ENCODE assay signal across 8 cellular contexts in the genomic region with DNA sequence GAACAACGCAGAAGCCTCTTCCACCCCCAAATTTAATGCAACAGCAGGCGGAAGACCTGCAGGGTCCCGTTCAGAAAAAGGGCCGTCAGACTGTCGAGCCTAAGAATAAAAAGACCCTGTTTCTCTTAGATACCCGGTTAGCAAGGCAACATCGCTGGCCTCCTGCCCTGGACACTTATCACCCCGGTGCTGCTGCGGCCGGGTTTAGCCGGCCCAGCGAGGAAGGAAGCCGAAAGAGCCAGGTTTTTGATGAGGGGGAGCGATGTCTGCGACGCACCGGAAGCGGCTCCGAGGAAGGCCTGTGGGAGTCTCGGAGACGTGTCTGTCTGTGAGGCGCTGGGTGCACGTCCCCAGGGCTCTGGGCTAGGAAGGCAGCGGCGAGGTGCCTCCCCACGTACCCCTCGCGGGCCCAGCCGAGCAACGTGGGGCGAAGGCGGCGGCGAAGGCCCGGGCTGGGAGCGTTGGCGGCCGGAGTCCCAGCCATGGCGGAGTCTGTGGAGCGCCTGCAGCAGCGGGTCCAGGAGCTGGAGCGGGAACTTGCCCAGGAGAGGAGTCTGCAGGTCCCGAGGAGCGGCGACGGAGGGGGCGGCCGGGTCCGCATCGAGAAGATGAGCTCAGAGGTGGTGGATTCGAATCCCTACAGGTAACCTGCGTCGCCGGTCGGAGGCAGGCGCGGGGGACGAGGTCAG. TPM values are rescaled to one million over a fixed set of nuclear protein-coding genes. Genes with fewer than 3 reads are reported as not detected.
A peak's percentile ranks its signal among the peaks of the same experiment; 100 is the strongest.
DNase-seq lines count a peak whose midpoint lies in the region; ATAC-seq and TF ChIP-seq lines count a peak whose summit lies in the region.

A gene (plus strand): TSS at position 274 of the 689 bp plus-strand sequence. CDS start 209 bp downstream, at position 483.

- peak within 1 kb of the TSS; percentile 95 for H3K4ac ChIP-seq in trophoblast cell (ENCODE audit: low read depth, low read length)

- ATAC-seq in GM23338 (peak; percentile 78), Right ventricle myocardium superior (ENCODE audit: poor library complexity) (peak; percentile 84)

- H3K36me3 ChIP-seq in GM23338 (ENCODE audit: insufficient read depth) (no peaks in the 10 kb centered on the region), trophoblast cell (ENCODE audit: control insufficient read depth in 1 of 2, insufficient read depth in 2 of 2, low read length in 2 of 2) (no peaks in the 10 kb centered on the region)

- DNase-seq in GF-D8 (lab: John Stamatoyannopoulos, UW) = peak; percentile 39
- peak; percentile 72 for DNase-seq in GM23338 (ENCODE audit: low spot score)
- DNase-seq in Kasumi-1 (lab: John Stamatoyannopoulos, UW) = peak; percentile 71 to 79
- DNase-seq in SW 1271 (lab: John Stamatoyannopoulos, UW) = peak; percentile 54 to 71
- peak; percentile 39 for DNase-seq in activated naive CD8-positive, alpha-beta T cell treated with anti-CD3 and anti-CD28 coated beads, Interleukin-2, amount 50 U/mL, for 16 hours (ENCODE audit: low read depth, low spot score)
- peak; percentile 81 for DNase-seq in Right ventricle myocardium superior
- peak; percentile 30 to 66 for DNase-seq in trophoblast cell
- peak; percentile 72 for DNase-seq in type B pancreatic cell (ENCODE audit: extremely low spot score, unreplicated experiment)

- H3K9me3 Mint-ChIP-seq in GM23338 = no peaks in the 10 kb centered on the region
- H3K9me3 Mint-ChIP-seq in type B pancreatic cell = no peaks in the 10 kb centered on the region

- no peaks in the 10 kb centered on the region for H4K20me1 ChIP-seq in GM23338 (replicated peaks; ENCODE audit: insufficient read depth)

- H3K27ac ChIP-seq in GM23338 (ENCODE audit: low read depth) (peak within 1 kb of the TSS; percentile 73), trophoblast cell (ENCODE audit: low read depth, low read length) (peak within 1 kb of the TSS; percentile 74)

- no peaks in the 10 kb centered on the region for H3K36me3 Mint-ChIP-seq in GM23338 (ENCODE audit: low read depth)
- H3K36me3 Mint-ChIP-seq in type B pancreatic cell = peaks cover 11% of the 10 kb centered on the region

- H3K4me1 ChIP-seq in GM23338 (ENCODE audit: insufficient read depth) (no peaks in the 10 kb centered on the region; the same call in 1 of the 2 replicates), trophoblast cell (ENCODE audit: control insufficient read depth in 1 of 2, insufficient read depth in 2 of 2, low read length in 2 of 2) (peaks cover 0 to 2% of the 10 kb centered on the region in 2 experiments)

- H3K4me1 Mint-ChIP-seq in GM23338 = peaks cover 12% of the 10 kb centered on the region; the same call in 2 of the 3 replicates
- peaks cover 11% of the 10 kb centered on the region for H3K4me1 Mint-ChIP-seq in type B pancreatic cell (ENCODE audit: unreplicated experiment)

- peak within 1 kb of the TSS; percentile 100 for H3K14ac ChIP-seq in trophoblast cell (ENCODE audit: low read length)

- H3K27me3 Mint-ChIP-seq in GM23338 (ENCODE audit: insufficient read depth, low read depth, poor library complexity) (no peaks in the 10 kb centered on the region), type B pancreatic cell (no peaks in the 10 kb centered on the region)

- no peak for TF ChIP-seq CTCF in GM23338 (conservative IDR thresholded peaks at IDR 0.05; ENCODE audit: low read depth in 2 of 2)
- no peak for TF ChIP-seq CTCF in type B pancreatic cell (conservative IDR thresholded peaks at IDR 0.05)

- H3K9me2 ChIP-seq in GM23338 (ENCODE audit: insufficient read depth) = no peaks in the 10 kb centered on the region

- H2BK12ac ChIP-seq in trophoblast cell (ENCODE audit: low read length) = peak within 1 kb of the TSS; percentile 51

- H2AFZ ChIP-seq in GM23338 = peak within 1 kb of the TSS; percentile 98
- H2AFZ ChIP-seq in trophoblast cell (ENCODE audit: insufficient read depth, low read length, poor library complexity) = peak within 1 kb of the TSS; percentile 99

- H3K9me3 ChIP-seq in trophoblast cell (ENCODE audit: insufficient read depth, low read depth, low read length) = no peaks in the 10 kb centered on the region

- peak within 1 kb of the TSS; percentile 95 for H3K27ac Mint-ChIP-seq in GM23338
- peak within 1 kb of the TSS; percentile 94 for H3K27ac Mint-ChIP-seq in type B pancreatic cell

- no peaks in the 10 kb centered on the region for H3F3A ChIP-seq in GM23338 (replicated peaks; ENCODE audit: low read depth)

- H4K8ac ChIP-seq in trophoblast cell (ENCODE audit: low read depth, low read length) = peak within 1 kb of the TSS; percentile 100

- peak within 1 kb of the TSS; percentile 87 for H2BK5ac ChIP-seq in trophoblast cell (ENCODE audit: low read depth, low read length, poor library complexity)

- H4K12ac ChIP-seq in trophoblast cell (ENCODE audit: low read depth, low read length) = peak within 1 kb of the TSS; percentile 99

- peak within 1 kb of the TSS; percentile 94 for H3K4me2 ChIP-seq in GM23338
- H3K4me2 ChIP-seq in trophoblast cell (ENCODE audit: low read length) = peak within 1 kb of the TSS; percentile 100

- peaks cover 8% of the 10 kb centered on the region for H3K79me1 ChIP-seq in trophoblast cell (ENCODE audit: low read length)

- H2BK120ac ChIP-seq in trophoblast cell (ENCODE audit: insufficient read depth, low read length, poor library complexity) = peak within 1 kb of the TSS; percentile 95

- H3K9ac ChIP-seq in trophoblast cell (ENCODE audit: low read length) = peak within 1 kb of the TSS; percentile 89

- H3K18ac ChIP-seq in trophoblast cell (ENCODE audit: low read length) = peak within 1 kb of the TSS; percentile 99

- H3K27me3 ChIP-seq in GM23338 (ENCODE audit: insufficient read depth) (no peaks in the 10 kb centered on the region), trophoblast cell (ENCODE audit: insufficient read depth, low read length) (no peaks in the 10 kb centered on the region)

- no CpG with 5 or more reads among the region's 58 CpGs for WGBS in trophoblast cell (ENCODE audit: extremely low coverage, insufficient coverage, insufficient read length)

- H3K23ac ChIP-seq in trophoblast cell (ENCODE audit: low read length) = no peak within 1 kb of the TSS

- H3K4me3 Mint-ChIP-seq in GM23338 (peak within 1 kb of the TSS; percentile 98), type B pancreatic cell (peak within 1 kb of the TSS; percentile 97)

- intact Hi-C loops in Right ventricle myocardium superior (cut with DNase I) = no loop called here

- H3K79me2 ChIP-seq in GM23338 (replicated peaks; ENCODE audit: insufficient read depth) = peaks cover 45% of the 10 kb centered on the region
- peaks cover 5% of the 10 kb centered on the region for H3K79me2 ChIP-seq in trophoblast cell (ENCODE audit: control insufficient read depth, insufficient read depth, low read length, poor library complexity)

- peak within 1 kb of the TSS; percentile 95 for H4K91ac ChIP-seq in trophoblast cell (ENCODE audit: low read depth, low read length)

- H2AK5ac ChIP-seq in trophoblast cell (ENCODE audit: low read length) = no peak within 1 kb of the TSS

- H3K4me3 ChIP-seq in GM23338 (peak within 1 kb of the TSS; percentile 89), trophoblast cell (ENCODE audit: low read depth, low read length) (peak within 1 kb of the TSS; percentile 98)

TF ChIP-seq in GM23338, 12 proteins besides CTCF, POLR2A, EP300 and RAD21:
- TF ChIP-seq, protein P1, sequence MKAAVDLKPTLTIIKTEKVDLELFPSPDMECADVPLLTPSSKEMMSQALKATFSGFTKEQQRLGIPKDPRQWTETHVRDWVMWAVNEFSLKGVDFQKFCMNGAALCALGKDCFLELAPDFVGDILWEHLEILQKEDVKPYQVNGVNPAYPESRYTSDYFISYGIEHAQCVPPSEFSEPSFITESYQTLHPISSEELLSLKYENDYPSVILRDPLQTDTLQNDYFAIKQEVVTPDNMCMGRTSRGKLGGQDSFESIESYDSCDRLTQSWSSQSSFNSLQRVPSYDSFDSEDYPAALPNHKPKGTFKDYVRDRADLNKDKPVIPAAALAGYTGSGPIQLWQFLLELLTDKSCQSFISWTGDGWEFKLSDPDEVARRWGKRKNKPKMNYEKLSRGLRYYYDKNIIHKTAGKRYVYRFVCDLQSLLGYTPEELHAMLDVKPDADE (IDR thresholded peaks at IDR 0.05) = no peak
- TF ChIP-seq, protein P2, sequence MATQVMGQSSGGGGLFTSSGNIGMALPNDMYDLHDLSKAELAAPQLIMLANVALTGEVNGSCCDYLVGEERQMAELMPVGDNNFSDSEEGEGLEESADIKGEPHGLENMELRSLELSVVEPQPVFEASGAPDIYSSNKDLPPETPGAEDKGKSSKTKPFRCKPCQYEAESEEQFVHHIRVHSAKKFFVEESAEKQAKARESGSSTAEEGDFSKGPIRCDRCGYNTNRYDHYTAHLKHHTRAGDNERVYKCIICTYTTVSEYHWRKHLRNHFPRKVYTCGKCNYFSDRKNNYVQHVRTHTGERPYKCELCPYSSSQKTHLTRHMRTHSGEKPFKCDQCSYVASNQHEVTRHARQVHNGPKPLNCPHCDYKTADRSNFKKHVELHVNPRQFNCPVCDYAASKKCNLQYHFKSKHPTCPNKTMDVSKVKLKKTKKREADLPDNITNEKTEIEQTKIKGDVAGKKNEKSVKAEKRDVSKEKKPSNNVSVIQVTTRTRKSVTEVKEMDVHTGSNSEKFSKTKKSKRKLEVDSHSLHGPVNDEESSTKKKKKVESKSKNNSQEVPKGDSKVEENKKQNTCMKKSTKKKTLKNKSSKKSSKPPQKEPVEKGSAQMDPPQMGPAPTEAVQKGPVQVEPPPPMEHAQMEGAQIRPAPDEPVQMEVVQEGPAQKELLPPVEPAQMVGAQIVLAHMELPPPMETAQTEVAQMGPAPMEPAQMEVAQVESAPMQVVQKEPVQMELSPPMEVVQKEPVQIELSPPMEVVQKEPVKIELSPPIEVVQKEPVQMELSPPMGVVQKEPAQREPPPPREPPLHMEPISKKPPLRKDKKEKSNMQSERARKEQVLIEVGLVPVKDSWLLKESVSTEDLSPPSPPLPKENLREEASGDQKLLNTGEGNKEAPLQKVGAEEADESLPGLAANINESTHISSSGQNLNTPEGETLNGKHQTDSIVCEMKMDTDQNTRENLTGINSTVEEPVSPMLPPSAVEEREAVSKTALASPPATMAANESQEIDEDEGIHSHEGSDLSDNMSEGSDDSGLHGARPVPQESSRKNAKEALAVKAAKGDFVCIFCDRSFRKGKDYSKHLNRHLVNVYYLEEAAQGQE (IDR thresholded peaks at IDR 0.05; ENCODE audit: unreplicated experiment) = peak; percentile 2
- peak; percentile 76 for TF ChIP-seq POLR2AphosphoS5 (IDR thresholded peaks at IDR 0.05; ENCODE audit: low read depth)

RNA-seq across cellular contexts. Expression of the gene that starts here (rescaled TPM):
- 51.5 and 52.2 TPM in 2 replicates for total RNA-seq in GM23338 (2014; rRNA removed; shearing (Covaris generic))
- 17.9 and 22.8 TPM in 2 replicates for polyA plus RNA-seq in GM23338 (2016; fragmentation: Nextera tagmentation; extraction: Ambion mirVana)
- total RNA-seq in Right ventricle myocardium superior (38.8 TPM), type B pancreatic cell (ENCODE audit: low replicate concordance) (35.9 and 40.6 TPM in 2 replicates)
- 27.2 and 29.9 TPM in 2 replicates for polyA plus RNA-seq in trophoblast cell (2013)

Comparison
In these comparisons a context has a peak if more than half of its experiments do, and no peak if none do; other contexts are left out.
1. Peak in every context shown above with its lines: DNase-seq, ATAC-seq, H3K4me3 ChIP-seq and H3K27ac ChIP-seq.